In genomic region chr2:152405206-152406118, GRCh38 we compare ENCODE assay signal across 11 cellular contexts.
DNase-seq lines count a peak whose midpoint lies in the region; ATAC-seq and TF ChIP-seq lines count a peak whose summit lies in the region.
"Had no signal": no experiment of that assay in that cellular context is flagged by ENCODE, and none has a peak within 500 bp of the region (broad histone marks: within the 10 kb centered on the region; RNA-seq: fewer than 3 reads in every experiment).

No MANE protein-coding gene starts in this region.

- peaks cover 0 to 40% (median 21%) of the 10 kb centered on the region in 5 donors for H3K27me3 Mint-ChIP-seq in naive thymus-derived CD4-positive, alpha-beta T cell
- H3K27me3 Mint-ChIP-seq: B cell had no signal

- no peaks in the 10 kb centered on the region for H3K27me3 ChIP-seq in heart left ventricle
- no peaks in the 10 kb centered on the region for H3K27me3 ChIP-seq in SJSA1 (replicated peaks)
- no peaks in the 10 kb centered on the region for H3K27me3 ChIP-seq in layer of hippocampus (ENCODE audit: control insufficient read depth, insufficient read depth, low read length)
- no peaks in the 10 kb centered on the region for H3K27me3 ChIP-seq in naive thymus-derived CD4-positive, alpha-beta T cell (ENCODE audit: control insufficient read depth in 2 of 2, insufficient read depth in 2 of 2, low read length in 2 of 2)

- no peak for TF ChIP-seq CTCF in heart left ventricle (IDR thresholded peaks at IDR 0.05)

- CTCF ChIA-PET in naive thymus-derived CD4-positive, alpha-beta T cell (lab: Charles Lee), result no interaction called here

- ATAC-seq in heart left ventricle (peak; percentile 56 to 87 (median 68)), HG02840 (IDR thresholded peaks at IDR 0.05; ENCODE audit: low FRiP score, unreplicated experiment) (no peak)
- no peak for ATAC-seq in naive thymus-derived CD4-positive, alpha-beta T cell

- H3K9me3 ChIP-seq in heart left ventricle (no peaks in the 10 kb centered on the region), SJSA1 (replicated peaks) (no peaks in the 10 kb centered on the region)
- H3K9me3 ChIP-seq in naive thymus-derived CD4-positive, alpha-beta T cell (ENCODE audit: control insufficient read depth in 2 of 3, low read length in 3 of 3), result no peaks in the 10 kb centered on the region

- no peaks in the 10 kb centered on the region for H3K36me3 ChIP-seq in heart left ventricle
- no peaks in the 10 kb centered on the region for H3K36me3 ChIP-seq in SJSA1
- no peaks in the 10 kb centered on the region for H3K36me3 ChIP-seq in naive thymus-derived CD4-positive, alpha-beta T cell (ENCODE audit: control insufficient read depth in 2 of 3, insufficient read depth in 3 of 3, low read length in 3 of 3)

- TF ChIP-seq POLR2A in heart left ventricle (IDR thresholded peaks at IDR 0.05), result no peak

- POLR2A ChIA-PET in naive thymus-derived CD4-positive, alpha-beta T cell (lab: Charles Lee), result no interaction called here

- intact Hi-C loops in heart left ventricle (cut with DNase I), result loop anchor here in 5 of 10 donors (5.0 to 10.0 kb wide), 2 partner anchors 68 to 71 kb away; partner anchors contain the start of gene FMNL2 (in 5 of the 5)
- intact Hi-C loops in cardiac septum (cut with DNase I), result no loop called here
- intact Hi-C loops in naive thymus-derived CD4-positive, alpha-beta T cell (cut with micrococcal nuclease), result loop anchor here in 1 of 2 donors (2.0 kb wide), 1 partner anchor 71 kb away; the partner anchor contains the start of gene FMNL2

- H3K4me1 ChIP-seq in heart left ventricle (peaks cover 0 to 74% (median 43%) of the 10 kb centered on the region in 12 donors), SJSA1 (replicated peaks) (peaks cover 47% of the 10 kb centered on the region)
- no peaks in the 10 kb centered on the region for H3K4me1 ChIP-seq in naive thymus-derived CD4-positive, alpha-beta T cell (ENCODE audit: control insufficient read depth in 2 of 2, insufficient read depth in 2 of 2, low read length in 2 of 2)

- no peaks in the 10 kb centered on the region for H3K36me3 Mint-ChIP-seq in naive thymus-derived CD4-positive, alpha-beta T cell

- no peaks in the 10 kb centered on the region for H3K9me3 Mint-ChIP-seq in naive thymus-derived CD4-positive, alpha-beta T cell

- peaks cover 2 to 47% (median 6%) of the 10 kb centered on the region in 7 donors for H3K4me1 Mint-ChIP-seq in naive thymus-derived CD4-positive, alpha-beta T cell

- H3K4me3 Mint-ChIP-seq in naive thymus-derived CD4-positive, alpha-beta T cell, result no peak overlapping the region
- H3K4me3 Mint-ChIP-seq: B cell had no signal

- no peak overlapping the region for H3K4me3 ChIP-seq in heart left ventricle
- H3K4me3 ChIP-seq in SJSA1, result no peak overlapping the region
- no peak overlapping the region for H3K4me3 ChIP-seq in naive thymus-derived CD4-positive, alpha-beta T cell (ENCODE audit: low read length)

- WGBS in heart left ventricle, 4 donors, result 64 to 80% (median 75%) methylated on average over 2 of the region's 2 CpGs

- H3K27ac ChIP-seq in heart left ventricle (peak overlapping the region; percentile 31 to 89 (median 42)), SJSA1 (peak overlapping the region; percentile 42), layer of hippocampus (ENCODE audit: low read depth, low read length) (peak overlapping the region; percentile 5)
- H3K27ac ChIP-seq in naive thymus-derived CD4-positive, alpha-beta T cell (ENCODE audit: low read depth, low read length), result no peak overlapping the region

- H3K27ac Mint-ChIP-seq in naive thymus-derived CD4-positive, alpha-beta T cell, result peak overlapping the region in 1 of 9 donors; percentile 21
- H3K27ac Mint-ChIP-seq: B cell had no signal

- peak in 1 of 5 donors; percentile 13 for DNase-seq in heart left ventricle
- DNase-seq in cardiac septum (ENCODE audit: low spot score), result no peak
- DNase-seq in SJSA1 (ENCODE audit: low read depth in 1 of 2, low spot score in 2 of 2), result peak; percentile 53 to 67
- no peak for DNase-seq in naive thymus-derived CD4-positive, alpha-beta T cell
- DNase-seq in amygdala (lab: John Stamatoyannopoulos, UW), result no peak
- DNase-seq in NCI-H2107 (lab: John Stamatoyannopoulos, UW), result no peak
- DNase-seq: NCI-H1417 treated with DMSO at 0.1 percent for 48 hours; stimulated activated CD8-positive, alpha-beta memory T cell treated with anti-CD3 and anti-CD28 coated beads, Interleukin-4, amount 100 ng/mL, for 48 hours had no signal

Comparison
In these comparisons a context has a peak if more than half of its experiments do, and no peak if none do; other contexts are left out.
1. ATAC-seq: peak in heart left ventricle (4 of 4); none in naive thymus-derived CD4-positive, alpha-beta T cell (single experiment) and HG02840 (single experiment).
2. DNase-seq: peak in SJSA1 (2 of 2); none in cardiac septum (single experiment), naive thymus-derived CD4-positive, alpha-beta T cell (0 of 9), amygdala (0 of 56) and NCI-H2107 (single experiment).